9 cellular contexts compared by ENCODE assay signal in the genomic region with DNA sequence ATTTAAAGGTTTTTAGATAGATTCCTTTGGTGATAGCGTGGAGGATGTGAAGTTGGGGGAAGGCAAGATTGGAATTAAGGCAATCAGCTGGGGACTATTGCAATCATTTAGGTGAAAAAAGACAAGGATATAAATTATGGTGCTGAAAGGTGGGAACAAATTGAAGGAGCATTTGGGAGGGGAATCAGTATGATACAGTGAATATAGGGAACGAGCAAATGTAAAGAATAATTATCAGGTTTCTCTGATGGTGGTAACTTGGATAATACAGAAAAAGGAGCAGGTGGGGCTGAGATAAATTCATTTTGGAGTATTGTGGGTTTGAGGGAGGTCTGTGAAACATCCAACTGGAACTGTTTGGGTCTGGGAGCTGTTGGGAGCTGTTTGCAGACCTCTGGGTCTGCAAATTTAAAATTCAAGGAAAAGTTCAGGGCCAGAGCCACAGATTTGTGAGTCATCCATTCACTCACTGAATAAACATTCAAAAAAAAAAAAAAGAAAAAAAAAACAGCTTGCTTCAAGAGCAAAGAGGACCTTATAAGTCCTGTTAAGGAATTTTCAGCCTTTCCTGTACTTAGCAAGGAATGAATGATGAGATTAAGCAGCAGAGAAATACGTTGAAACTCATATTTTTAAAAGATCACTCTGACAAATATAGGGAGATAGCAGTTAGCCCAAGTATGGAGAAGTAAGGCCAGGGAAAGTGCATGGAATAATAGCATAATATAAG.
DNase-seq lines count a peak whose midpoint lies in the region; ATAC-seq, FAIRE-seq and TF ChIP-seq lines count a peak whose summit lies in the region.
"Had no signal": no experiment of that assay in that cellular context is flagged by ENCODE, and none has a peak within 500 bp of the region (broad histone marks: within the 10 kb centered on the region; RNA-seq: fewer than 3 reads in every experiment).

No MANE protein-coding gene starts in this region.

- TF ChIP-seq CTCF in AG04450 (IDR thresholded peaks at IDR 0.05; ENCODE audit: low read depth, low read length): no peak
- TF ChIP-seq CTCF in IMR-90 (conservative IDR thresholded peaks at IDR 0.05; ENCODE audit: low read depth, low read length): no peak
- TF ChIP-seq CTCF in endothelial cell of umbilical vein (IDR thresholded peaks at IDR 0.05; ENCODE audit: extremely low read depth in 1 of 2, insufficient read depth in 1 of 2, low read depth in 1 of 2, low read length in 2 of 2): no peak

- FAIRE-seq in endothelial cell of umbilical vein (lab: Jason Lieb, UNC): peak; percentile 70
- no peak for FAIRE-seq in GM12892 (lab: Jason Lieb, UNC)

- no peaks in the 10 kb centered on the region; the same call in 1 of the 2 replicates for H3K9me3 ChIP-seq in AG04450 (ENCODE audit: control insufficient read depth, insufficient read depth, low read length)
- no peaks in the 10 kb centered on the region for H3K9me3 ChIP-seq in IMR-90 (ENCODE audit: control insufficient read depth, insufficient read depth, low read length)
- no peaks in the 10 kb centered on the region for H3K9me3 ChIP-seq in endothelial cell of umbilical vein (replicated peaks; ENCODE audit: control insufficient read depth, insufficient read depth, low read length)
- H3K9me3 ChIP-seq: HAP-1 had no signal

- ATAC-seq in IMR-90 (ENCODE audit: low read depth) (peak; percentile 74), GM21367 (IDR thresholded peaks at IDR 0.05; ENCODE audit: unreplicated experiment) (no peak), HG03442 (IDR thresholded peaks at IDR 0.05; ENCODE audit: unreplicated experiment) (no peak)

- H2BK5ac ChIP-seq in IMR-90 (ENCODE audit: low read depth, low read length, poor library complexity, severe bottlenecking): peak overlapping the region; percentile 99

- no peak for TF ChIP-seq RAD21 in IMR-90 (IDR thresholded peaks at IDR 0.05; ENCODE audit: low read length)

- H3K79me2 ChIP-seq in endothelial cell of umbilical vein (ENCODE audit: control insufficient read depth, insufficient read depth, low read length): no peaks in the 10 kb centered on the region

- H2BK20ac ChIP-seq in IMR-90 (ENCODE audit: low read depth, low read length): peak overlapping the region; percentile 99

- intact Hi-C loops in IMR-90 (cut with micrococcal nuclease): loop anchor here (1.0 to 5.0 kb wide), 5 partner anchors 29 to 262 kb away; a partner anchor contains a TSS
- intact Hi-C loops in endothelial cell of umbilical vein (cut with micrococcal nuclease): loop anchor here (1.0 to 5.0 kb wide), 7 partner anchors 18 to 257 kb away; a partner anchor contains a TSS

- H4K5ac ChIP-seq in IMR-90 (ENCODE audit: low read depth, low read length): peak overlapping the region; percentile 94

- H3K23ac ChIP-seq in IMR-90 (ENCODE audit: low read depth, low read length): peak overlapping the region; percentile 91

- in situ Hi-C loops in IMR-90 (cut with MboI; ENCODE audit: low sequenced_read_pairs): no loop called here

- no peak overlapping the region for H3K4me3 ChIP-seq in AG04450 (ENCODE audit: low read depth, low read length)
- H3K4me3 ChIP-seq in IMR-90 (ENCODE audit: insufficient read depth, low read depth, low read length): no peak overlapping the region
- no peak overlapping the region for H3K4me3 ChIP-seq in endothelial cell of umbilical vein (replicated peaks in 1 of 3; ENCODE audit: insufficient read depth in 1 of 3, low read depth in 1 of 3, low read length in 3 of 3)
- H3K4me3 ChIP-seq: HAP-1 had no signal

- H3K27ac ChIP-seq in AG04450 (ENCODE audit: low read depth, low read length) (peak overlapping the region; percentile 83), IMR-90 (ENCODE audit: insufficient read depth, low read length) (peak overlapping the region; percentile 76), endothelial cell of umbilical vein (ENCODE audit: insufficient read depth, low read depth, low read length) (peak overlapping the region; percentile 83)

- H3K79me1 ChIP-seq in IMR-90 (ENCODE audit: low read depth in 1 of 2, low read length in 2 of 2): no peaks in the 10 kb centered on the region

- H2AFZ ChIP-seq in IMR-90 (replicated peaks; ENCODE audit: low read length, poor library complexity): no peak overlapping the region
- H2AFZ ChIP-seq in endothelial cell of umbilical vein (ENCODE audit: low read depth, low read length): no peak overlapping the region

- H3K9me1 ChIP-seq in IMR-90 (ENCODE audit: insufficient read depth, low read length) (peaks cover 3% of the 10 kb centered on the region; the same call in 1 of the 2 replicates), endothelial cell of umbilical vein (replicated peaks; ENCODE audit: control insufficient read depth, extremely low read depth, insufficient read depth, low read length) (no peaks in the 10 kb centered on the region)

- H3K36me3 ChIP-seq in IMR-90 (ENCODE audit: control insufficient read depth, insufficient read depth, low read length): no peaks in the 10 kb centered on the region
- H3K36me3 ChIP-seq in endothelial cell of umbilical vein (ENCODE audit: control insufficient read depth in 2 of 2, extremely low read depth in 1 of 2, insufficient read depth in 2 of 2, low read length in 2 of 2): peaks cover 3 to 6% of the 10 kb centered on the region in 2 experiments
- H3K36me3 ChIP-seq: HAP-1 had no signal

- peaks cover 14% of the 10 kb centered on the region for H3K4me1 ChIP-seq in IMR-90 (ENCODE audit: control insufficient read depth, insufficient read depth, low read length)
- peaks cover 33% of the 10 kb centered on the region for H3K4me1 ChIP-seq in endothelial cell of umbilical vein (ENCODE audit: control insufficient read depth, extremely low read depth, insufficient read depth, low read length)
- H3K4me1 ChIP-seq: HAP-1 had no signal

- H2AK9ac ChIP-seq in IMR-90 (replicated peaks; ENCODE audit: low read depth, low read length, poor library complexity): no peak overlapping the region

- H2BK15ac ChIP-seq in IMR-90 (ENCODE audit: low read depth, low read length): peak overlapping the region; percentile 92

- H4K8ac ChIP-seq in IMR-90 (ENCODE audit: low read depth in 2 of 2, low read length in 2 of 2): peak overlapping the region; percentile 90 to 96

- TSS peak; percentile 92 for BruUV-seq in IMR-90 (replicated peaks; lab: Mats Ljungman, UMichigan)
- TSS peak; percentile 52 for BruUV-seq in endothelial cell of umbilical vein (replicated peaks; lab: Mats Ljungman, UMichigan)

- H3K9ac ChIP-seq in IMR-90 (ENCODE audit: low read depth, low read length) (peak overlapping the region; percentile 74; the same call in 1 of the 2 replicates), endothelial cell of umbilical vein (replicated peaks; ENCODE audit: extremely low read depth, insufficient read depth, low read length) (peak overlapping the region; percentile 65)

- H2AK5ac ChIP-seq in IMR-90 (ENCODE audit: low read depth, low read length): peak overlapping the region; percentile 73

- peak overlapping the region; percentile 99 for H2BK120ac ChIP-seq in IMR-90 (ENCODE audit: low read depth, low read length)

- TF ChIP-seq POLR2A in IMR-90 (IDR thresholded peaks at IDR 0.05; ENCODE audit: low read depth, low read length) (no peak), endothelial cell of umbilical vein (IDR thresholded peaks at IDR 0.05; ENCODE audit: low read depth, low read length) (no peak), GM12892 (IDR thresholded peaks at IDR 0.05; ENCODE audit: low read depth, low read length) (no peak)

- WGBS in IMR-90 (ENCODE audit: extremely low coverage in 2 of 2, insufficient read length in 1 of 2), 2 experiments: 79 to 100% methylated on average over 1 to 2 of the region's 3 CpGs

- dilution Hi-C loops in IMR-90 (cut with HindIII; ENCODE audit: low sequenced_read_pairs, unreplicated experiment): no loop called here
- dilution Hi-C loops in endothelial cell of umbilical vein (cut with MboI; ENCODE audit: extremely low pct_ligation_motif_present, low sequenced_read_pairs): no loop called here

- peak overlapping the region; percentile 99 for H3K56ac ChIP-seq in IMR-90 (ENCODE audit: extremely low read depth, insufficient read depth, low read length)

- H3K4ac ChIP-seq in IMR-90 (ENCODE audit: low read depth, low read length): peak overlapping the region; percentile 96; the same call in 1 of the 2 replicates

- H3K27me3 ChIP-seq in AG04450 (ENCODE audit: control insufficient read depth, insufficient read depth, low read length) (no peaks in the 10 kb centered on the region), IMR-90 (ENCODE audit: control insufficient read depth, insufficient read depth, low read length) (no peaks in the 10 kb centered on the region), endothelial cell of umbilical vein (ENCODE audit: control insufficient read depth in 2 of 2, insufficient read depth in 2 of 2, low read length in 2 of 2) (no peaks in the 10 kb centered on the region)

- H4K91ac ChIP-seq in IMR-90 (ENCODE audit: insufficient read depth, low read depth, low read length): peak overlapping the region; percentile 94

- DNase-seq in AG04450 (ENCODE audit: low read depth, low spot score) (no peak), IMR-90 (peak; percentile 89), endothelial cell of umbilical vein (ENCODE audit: low read depth, low spot score) (peak; percentile 85), myocyte (ENCODE audit: low read depth) (peak; percentile 65), GM12892 (ENCODE audit: insufficient read length) (no peak), NCI-H1092 treated with DMSO at 0.1 percent for 48 hours (lab: John Stamatoyannopoulos, UW) (no peak)

- peak overlapping the region; percentile 100 for H3K18ac ChIP-seq in IMR-90 (ENCODE audit: low read depth, low read length)

- H3K14ac ChIP-seq in IMR-90 (replicated peaks; ENCODE audit: low read depth, low read length): peak overlapping the region; percentile 94

- no peaks in the 10 kb centered on the region for H4K20me1 ChIP-seq in IMR-90 (ENCODE audit: insufficient read depth, low read length)
- H4K20me1 ChIP-seq in endothelial cell of umbilical vein (replicated peaks; ENCODE audit: control insufficient read depth, extremely low read depth, insufficient read depth, low read length): no peaks in the 10 kb centered on the region

- CTCF ChIA-PET in AG04450 (lab: Charles Lee): interaction anchor here (0.6 to 1.4 kb wide), 3 partner anchors 50 to 227 kb away, joined by 3 read pairs; no protein-coding TSS in a partner anchor
- CTCF ChIA-PET in IMR-90 (lab: Yijun Ruan, JAX): interaction anchor here (0.8 to 1.3 kb wide), 4 partner anchors 9 to 33 kb away, joined by 3 to 4 read pairs (median 3); no protein-coding TSS in a partner anchor
- CTCF ChIA-PET in endothelial cell of umbilical vein (lab: Charles Lee): interaction anchor here (0.6 to 2.2 kb wide), 13 partner anchors 8 to 270 kb away, joined by 3 to 11 read pairs (median 4); no protein-coding TSS in a partner anchor

- H3K4me2 ChIP-seq in IMR-90 (ENCODE audit: low read depth, low read length): peak overlapping the region; percentile 89
- H3K4me2 ChIP-seq in endothelial cell of umbilical vein (ENCODE audit: insufficient read depth, low read length): peak overlapping the region; percentile 69

- POLR2A ChIA-PET in AG04450 (lab: Yijun Ruan, JAX): interaction anchor here (0.5 to 2.8 kb wide), 18 partner anchors 12 to 299 kb away, joined by 3 to 17 read pairs (median 4); no protein-coding TSS in a partner anchor
- POLR2A ChIA-PET in IMR-90 (lab: Charles Lee; ENCODE audit: unreplicated experiment): interaction anchor here (0.6 to 1.5 kb wide), 6 partner anchors 29 to 279 kb away, joined by 3 to 12 read pairs (median 4); no protein-coding TSS in a partner anchor
- POLR2A ChIA-PET in endothelial cell of umbilical vein (lab: Charles Lee): interaction anchor here (0.6 to 1.6 kb wide), 7 partner anchors 8 to 260 kb away, joined by 3 to 6 read pairs (median 4); no protein-coding TSS in a partner anchor

Comparison
In these comparisons a context has a peak if more than half of its experiments do, and no peak if none do; other contexts are left out.
1. DNase-seq: peak in IMR-90 (single experiment), endothelial cell of umbilical vein (single experiment) and myocyte (single experiment); none in AG04450 (single experiment), GM12892 (single experiment) and NCI-H1092 treated with DMSO at 0.1 percent for 48 hours (single experiment).
2. Peak in every context shown above with its lines, with median percentiles within 50 percentile points of each other: H3K27ac ChIP-seq.